36 cellular contexts compared by ENCODE assay signal in the genomic region with DNA sequence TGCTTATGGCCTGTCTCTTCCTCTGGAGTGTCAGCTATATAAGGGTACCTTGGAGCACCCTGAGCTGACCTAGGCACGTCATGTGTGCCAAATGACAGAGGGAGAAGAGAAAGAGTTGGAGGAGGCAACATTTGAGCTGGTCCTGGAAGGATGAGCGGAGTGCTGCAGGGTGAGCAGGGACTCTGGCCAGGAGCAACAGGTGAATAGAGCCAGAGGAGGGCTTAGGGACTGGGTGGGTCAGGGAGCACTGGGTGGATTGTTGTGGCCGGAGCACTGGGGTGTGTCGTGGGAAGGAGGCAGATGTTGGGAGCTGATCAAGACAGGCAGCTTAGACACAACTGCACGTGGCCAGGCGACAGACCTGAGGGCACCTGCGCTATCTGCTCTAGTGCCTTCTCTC.
"Had no signal": no experiment of that assay in that cellular context is flagged by ENCODE, and none has a peak within 500 bp of the region (broad histone marks: within the 10 kb centered on the region; RNA-seq: fewer than 3 reads in every experiment).

No MANE protein-coding gene starts in this region.

- ATAC-seq: activated CD8-positive, alpha-beta T cell treated with anti-CD3 and anti-CD28 coated beads for 36 hours; activated naive CD8-positive, alpha-beta T cell treated with anti-CD3 and anti-CD28 coated beads, Interleukin-2, amount 50 U/mL, for 24 hours; activated T-cell treated with anti-CD3 and anti-CD28 coated beads, Interleukin-2, amount 50 U/mL, for 4 hours; T-cell had no signal

- H3K4me3 Mint-ChIP-seq: activated B cell treated with CpG ODN at 0.5 μM for 24 hours; activated CD4-positive, alpha-beta memory T cell treated with anti-CD3 and anti-CD28 coated beads for 36 hours; activated CD4-positive, alpha-beta T cell treated with anti-CD3 and anti-CD28 coated beads, Interleukin-2, amount 10 ng/mL, durations not matched to agents 24 days and 14 days; activated CD8-positive, alpha-beta T cell treated with anti-CD3 and anti-CD28 coated beads for 36 hours; activated naive CD4-positive, alpha-beta T cell treated with anti-CD3 and anti-CD28 coated beads, Interleukin-2, amount 10 ng/mL, durations not matched to agents 7 days and 5 days; activated naive CD4-positive, alpha-beta T cell treated with anti-CD3 and anti-CD28 coated beads, Interleukin-2, amount 50 U/mL, for 24 hours; activated naive CD8-positive, alpha-beta T cell; activated naive CD8-positive, alpha-beta T cell treated with anti-CD3 and anti-CD28 coated beads, Interleukin-2, amount 10 ng/mL, durations not matched to agents 7 days and 5 days; activated naive CD8-positive, alpha-beta T cell treated with anti-CD3 and anti-CD28 coated beads, Interleukin-2, amount 50 U/mL, for 24 hours; activated T-cell treated with anti-CD3 and anti-CD28 coated beads, Interleukin-2, amount 50 U/mL, for 4 hours; brain; central memory CD8-positive, alpha-beta T cell; T-cell; T-helper 2 cell treated with Interferon-gamma antibody and Interleukin-4, amounts not matched to agents 5 μg/mL and 100 μg/mL, for 36 hours had no signal

- H3K27me3 ChIP-seq: ascending aorta had no signal

- H3K36me3 ChIP-seq: ascending aorta, cardiac muscle cell had no signal

- H3K36me3 Mint-ChIP-seq: activated CD4-positive, alpha-beta memory T cell treated with anti-CD3 and anti-CD28 coated beads for 36 hours; activated naive CD4-positive, alpha-beta T cell treated with anti-CD3 and anti-CD28 coated beads, Interleukin-2, amount 10 ng/mL, durations not matched to agents 7 days and 5 days; activated naive CD8-positive, alpha-beta T cell; activated naive CD8-positive, alpha-beta T cell treated with anti-CD3 and anti-CD28 coated beads, Interleukin-2, amount 10 ng/mL, durations not matched to agents 7 days and 5 days; brain; T-cell had no signal

- H3K4me1 Mint-ChIP-seq: activated B cell treated with CpG ODN at 0.5 μM for 24 hours; activated CD4-positive, alpha-beta T cell treated with anti-CD3 and anti-CD28 coated beads, Interleukin-2, amount 10 ng/mL, durations not matched to agents 24 days and 14 days; activated naive CD4-positive, alpha-beta T cell treated with anti-CD3 and anti-CD28 coated beads, Interleukin-2, amount 10 ng/mL, durations not matched to agents 7 days and 5 days; activated naive CD4-positive, alpha-beta T cell treated with anti-CD3 and anti-CD28 coated beads, Interleukin-2, amount 50 U/mL, for 24 hours; activated naive CD8-positive, alpha-beta T cell treated with anti-CD3 and anti-CD28 coated beads, Interleukin-2, amount 10 ng/mL, durations not matched to agents 7 days and 5 days; activated naive CD8-positive, alpha-beta T cell treated with anti-CD3 and anti-CD28 coated beads, Interleukin-2, amount 50 U/mL, for 24 hours; T-cell had no signal

- DNase-seq: activated B cell treated with CpG ODN at 0.5 μM for 24 hours; activated CD4-positive, alpha-beta memory T cell treated with anti-CD3 and anti-CD28 coated beads for 36 hours; activated CD4-positive, alpha-beta T cell treated with anti-CD3 and anti-CD28 coated beads for 4 hours; activated CD4-positive, alpha-beta T cell treated with anti-CD3 and anti-CD28 coated beads, Interleukin-2, amount 10 ng/mL, durations not matched to agents 24 days and 14 days; activated CD4-positive, alpha-beta T cell treated with anti-CD3 and anti-CD28 coated beads, Interleukin-2, amount 50 U/mL, for 1 hour; activated CD4-positive, alpha-beta T cell treated with anti-CD3 and anti-CD28 coated beads, Interleukin-2, amount 50 U/mL, for 4 hours; activated CD4-positive, CD25-positive, alpha-beta regulatory T cell treated with anti-CD3 and anti-CD28 coated beads, Interleukin-2, amount 50 U/mL, for 72 hours; activated CD8-positive, alpha-beta memory T cell treated with anti-CD3 and anti-CD28 coated beads, Interleukin-2, amount 50 U/mL, for 4 hours; activated CD8-positive, alpha-beta T cell treated with anti-CD3 and anti-CD28 coated beads for 36 hours; activated effector memory CD4-positive, alpha-beta T cell treated with Interleukin-2 at 50 U/mL for 16 hours; activated gamma-delta T cell; activated naive CD4-positive, alpha-beta T cell treated with anti-CD3 and anti-CD28 coated beads, Interleukin-2, amount 10 ng/mL, durations not matched to agents 7 days and 5 days; activated naive CD4-positive, alpha-beta T cell treated with Interleukin-2 at 50 U/mL for 16 hours; activated naive CD8-positive, alpha-beta T cell treated with anti-CD3 and anti-CD28 coated beads, Interleukin-2, amount 10 ng/mL, durations not matched to agents 7 days and 5 days; activated naive CD8-positive, alpha-beta T cell treated with anti-CD3 and anti-CD28 coated beads, Interleukin-2, amount 50 U/mL, for 24 hours; activated T-cell treated with anti-CD3 and anti-CD28 coated beads for 4 hours; activated T-cell treated with anti-CD3 and anti-CD28 coated beads, Interleukin-2, amount 50 U/mL, for 1 hour; activated T-cell treated with anti-CD3 and anti-CD28 coated beads, Interleukin-2, amount 50 U/mL, for 4 hours; amygdala; anterior cingulate cortex; caudate nucleus; cerebellar nuclear complex; T-cell; T-helper 2 cell; T-helper 9 cell had no signal

- FAIRE-seq: bronchial epithelial cell, TTC549 had no signal

- H3K9me3 ChIP-seq: ascending aorta had no signal

- H3K27ac ChIP-seq: ascending aorta, cardiac muscle cell, VCaP had no signal

- H3K4me1 ChIP-seq: ascending aorta had no signal

- H3K27ac Mint-ChIP-seq: activated B cell treated with CpG ODN at 0.5 μM for 24 hours; activated CD4-positive, alpha-beta memory T cell treated with anti-CD3 and anti-CD28 coated beads for 36 hours; activated CD4-positive, alpha-beta T cell treated with anti-CD3 and anti-CD28 coated beads, Interleukin-2, amount 10 ng/mL, durations not matched to agents 24 days and 14 days; activated CD8-positive, alpha-beta T cell treated with anti-CD3 and anti-CD28 coated beads for 36 hours; activated naive CD4-positive, alpha-beta T cell treated with anti-CD3 and anti-CD28 coated beads, Interleukin-2, amount 10 ng/mL, durations not matched to agents 7 days and 5 days; activated naive CD4-positive, alpha-beta T cell treated with anti-CD3 and anti-CD28 coated beads, Interleukin-2, amount 50 U/mL, for 24 hours; activated naive CD8-positive, alpha-beta T cell; activated naive CD8-positive, alpha-beta T cell treated with anti-CD3 and anti-CD28 coated beads, Interleukin-2, amount 10 ng/mL, durations not matched to agents 7 days and 5 days; activated naive CD8-positive, alpha-beta T cell treated with anti-CD3 and anti-CD28 coated beads, Interleukin-2, amount 50 U/mL, for 24 hours; activated T-helper 2 cell treated with anti-CD3 and anti-CD28 coated beads, Interferon-gamma antibody, Interleukin-2, Interleukin-4, amounts not matched to agents 10 μg/mL and 5 μg/mL and 100 μg/mL, durations not matched to agents 14 hours and 24 hours and 36 hours; T-cell; T-helper 2 cell treated with Interferon-gamma antibody and Interleukin-4, amounts not matched to agents 5 μg/mL and 100 μg/mL, for 36 hours had no signal

- H3K4me3 ChIP-seq: ascending aorta, cardiac muscle cell had no signal
